16 cellular contexts compared by ENCODE assay signal in genomic region chr1:65056866-65057265, GRCh38.
DNase-seq lines count a peak whose midpoint lies in the region; ATAC-seq and TF ChIP-seq lines count a peak whose summit lies in the region.
"Had no signal": no experiment of that assay in that cellular context is flagged by ENCODE, and none has a peak within 500 bp of the region (broad histone marks: within the 10 kb centered on the region; RNA-seq: fewer than 3 reads in every experiment).

No MANE protein-coding gene starts in this region.

- H3K36me3 Mint-ChIP-seq in CD14-positive monocyte: peaks cover 28 to 31% of the 10 kb centered on the region in 2 donors

- no peak for ATAC-seq in sciatic nerve

- H3K4me1 Mint-ChIP-seq in CD14-positive monocyte: peaks cover 44% of the 10 kb centered on the region

- DNase-seq in NCI-H2107 treated with DMSO at 0.1 percent for 48 hours (lab: John Stamatoyannopoulos, UW; ENCODE audit: unreplicated experiment) (peak; percentile 58), NCI-H2107 (lab: John Stamatoyannopoulos, UW) (no peak), CD14-positive monocyte (ENCODE audit: low spot score) (no peak), choroid plexus epithelial cell (ENCODE audit: low read depth) (peak; percentile 25), myocyte (ENCODE audit: low read depth) (peak; percentile 17), sciatic nerve (ENCODE audit: low spot score) (no peak), GM19240 (ENCODE audit: insufficient read length, low spot score) (no peak)
- no peak for DNase-seq in activated CD4-positive, alpha-beta T cell treated with anti-CD3 and anti-CD28 coated beads, Interleukin-2, amount 50 U/mL, for 48 hours
- DNase-seq: COR-L47, DMS 273 treated with DMSO at 0.1 percent for 48 hours, DND-41, HFFc6, NCI-H1417, NCI-H187, NCI-H446 treated with DMSO at 0.1 percent for 48 hours, SHP77 had no signal

- peak overlapping the region; percentile 87 to 95 (median 91) for H3K27ac Mint-ChIP-seq in CD14-positive monocyte
- H3K27ac Mint-ChIP-seq: HFFc6 had no signal

- no peak overlapping the region for H3K4me3 Mint-ChIP-seq in CD14-positive monocyte
- H3K4me3 Mint-ChIP-seq: HFFc6 had no signal

- no peak overlapping the region for H3K4me3 ChIP-seq in choroid plexus epithelial cell (ENCODE audit: low read depth, low read length)

- TF ChIP-seq CTCF in CD14-positive monocyte (IDR thresholded peaks at IDR 0.05): no peak
- TF ChIP-seq CTCF in choroid plexus epithelial cell (conservative IDR thresholded peaks at IDR 0.05; ENCODE audit: low read depth, low read length): no peak

- H3K9me3 Mint-ChIP-seq in CD14-positive monocyte: peaks cover 0 to 3% (median 0%) of the 10 kb centered on the region in 7 donors
- H3K9me3 Mint-ChIP-seq: HFFc6 had no signal

- peaks cover 0 to 2% (median 0%) of the 10 kb centered on the region in 3 donors for H3K27me3 Mint-ChIP-seq in CD14-positive monocyte (ENCODE audit: low read depth in 3 of 3)

- intact Hi-C loops in CD14-positive monocyte (cut with micrococcal nuclease): loop anchor here (5.0 to 10.0 kb wide), 4 partner anchors 155 to 630 kb away; partner anchors contain the start of genes LEPR (in 1 of the 2) and LEPROT (in 1 of the 2)
- intact Hi-C loops in sciatic nerve (cut with DNase I): no loop called here

Comparison
In these comparisons a context has a peak if more than half of its experiments do, and no peak if none do; other contexts are left out.
1. DNase-seq: peak in NCI-H2107 treated with DMSO at 0.1 percent for 48 hours (single experiment), choroid plexus epithelial cell (single experiment) and myocyte (single experiment); none in NCI-H2107 (single experiment), CD14-positive monocyte (single experiment), sciatic nerve (single experiment), GM19240 (single experiment) and activated CD4-positive, alpha-beta T cell treated with anti-CD3 and anti-CD28 coated beads, Interleukin-2, amount 50 U/mL, for 48 hours (0 of 2).